18 cellular contexts compared by ENCODE assay signal in genomic region chr3:190193210-190193609, GRCh38.
DNase-seq lines count a peak whose midpoint lies in the region; ATAC-seq and TF ChIP-seq lines count a peak whose summit lies in the region.
"Had no signal": no experiment of that assay in that cellular context is flagged by ENCODE, and none has a peak within 500 bp of the region (broad histone marks: within the 10 kb centered on the region; RNA-seq: fewer than 3 reads in every experiment).

No MANE protein-coding gene starts in this region.

- no peaks in the 10 kb centered on the region for H3K9me3 Mint-ChIP-seq in stimulated activated naive CD8-positive, alpha-beta T cell treated with anti-CD3 and anti-CD28 coated beads, Interleukin-15, amount 100 ng/mL, for 72 hours

- no peak overlapping the region for H3K4me3 ChIP-seq in MG63
- H3K4me3 ChIP-seq in fibroblast of mammary gland (ENCODE audit: control insufficient read depth, low read depth, low read length): no peak overlapping the region

- no peak for TF ChIP-seq CTCF in fibroblast of mammary gland (conservative IDR thresholded peaks at IDR 0.05; ENCODE audit: control insufficient read depth, insufficient read depth, low read depth, low read length)

- H3K27me3 ChIP-seq in MG63: no peaks in the 10 kb centered on the region

- H3K36me3 ChIP-seq in MG63: no peaks in the 10 kb centered on the region

- H3K9me3 ChIP-seq in MG63: no peaks in the 10 kb centered on the region

- peak; percentile 52 for ATAC-seq in stimulated activated naive CD8-positive, alpha-beta T cell treated with anti-CD3 and anti-CD28 coated beads, Interleukin-15, amount 100 ng/mL, for 72 hours
- ATAC-seq in GM21737 (IDR thresholded peaks at IDR 0.05; ENCODE audit: unreplicated experiment): no peak
- ATAC-seq: HepG2 had no signal

- no peaks in the 10 kb centered on the region for H3K4me1 Mint-ChIP-seq in stimulated activated naive CD8-positive, alpha-beta T cell treated with anti-CD3 and anti-CD28 coated beads, Interleukin-15, amount 100 ng/mL, for 72 hours

- no peak overlapping the region for H3K4me3 Mint-ChIP-seq in stimulated activated naive CD8-positive, alpha-beta T cell treated with anti-CD3 and anti-CD28 coated beads, Interleukin-15, amount 100 ng/mL, for 72 hours

- no peak overlapping the region for H3K27ac Mint-ChIP-seq in stimulated activated naive CD8-positive, alpha-beta T cell treated with anti-CD3 and anti-CD28 coated beads, Interleukin-15, amount 100 ng/mL, for 72 hours

- DNase-seq in stimulated activated naive CD4-positive, alpha-beta T cell treated with Interleukin-2 at 50 U/mL for 16 hours (lab: John Stamatoyannopoulos, UW): peak; percentile 2
- DNase-seq in stimulated activated naive CD4-positive, alpha-beta T cell (lab: John Stamatoyannopoulos, UW): no peak
- peak; percentile 62 for DNase-seq in MG63
- peak; percentile 40 for DNase-seq in fibroblast of mammary gland (ENCODE audit: low read depth)
- no peak for DNase-seq in stimulated activated naive CD8-positive, alpha-beta T cell treated with anti-CD3 and anti-CD28 coated beads, Interleukin-15, amount 100 ng/mL, for 72 hours
- DNase-seq in COLO829 (ENCODE audit: low spot score): no peak
- no peak for DNase-seq in stimulated activated CD4-positive, alpha-beta T cell treated with anti-CD3 and anti-CD28 coated beads, Interleukin-4, amount 100 ng/mL, for 24 hours
- DNase-seq: AML-193, DMS 273 treated with DMSO at 0.1 percent for 48 hours, KG1, NCI-H1417, NCI-H187, NCI-H2227 treated with DMSO at 0.1 percent for 48 hours, NCI-H510A treated with DMSO at 0.1 percent for 48 hours, NCI-H774, SIG-M5 had no signal

- H3K27me3 Mint-ChIP-seq in stimulated activated naive CD8-positive, alpha-beta T cell treated with anti-CD3 and anti-CD28 coated beads, Interleukin-15, amount 100 ng/mL, for 72 hours: no peaks in the 10 kb centered on the region

Comparison
In these comparisons a context has a peak if more than half of its experiments do, and no peak if none do; other contexts are left out.
1. DNase-seq: peak in stimulated activated naive CD4-positive, alpha-beta T cell treated with Interleukin-2 at 50 U/mL for 16 hours (single experiment), MG63 (single experiment) and fibroblast of mammary gland (single experiment); none in stimulated activated naive CD4-positive, alpha-beta T cell (0 of 6), stimulated activated naive CD8-positive, alpha-beta T cell treated with anti-CD3 and anti-CD28 coated beads, Interleukin-15, amount 100 ng/mL, for 72 hours (0 of 2), COLO829 (single experiment) and stimulated activated CD4-positive, alpha-beta T cell treated with anti-CD3 and anti-CD28 coated beads, Interleukin-4, amount 100 ng/mL, for 24 hours (single experiment).